ENCODE assay signal across 8 cellular contexts in genomic region chr1:244834596-244835275, GRCh38. TPM values are rescaled to one million over a fixed set of nuclear protein-coding genes. Genes with fewer than 3 reads are reported as not detected.
DNase-seq lines count a peak whose midpoint lies in the region; ATAC-seq and TF ChIP-seq lines count a peak whose summit lies in the region.

No MANE protein-coding gene starts in this region.

- no peak for TF ChIP-seq CTCF in mesothelial cell of epicardium (IDR thresholded peaks at IDR 0.05; ENCODE audit: unreplicated experiment)

- H3K27ac Mint-ChIP-seq in mesothelial cell of epicardium = peak overlapping the region; percentile 99

- peak; percentile 98 for DNase-seq in CD1c-positive myeloid dendritic cell (ENCODE audit: extremely low spot score)
- peak; percentile 83 for DNase-seq in NCI-H748 treated with DMSO at 0.1 percent for 48 hours (lab: John Stamatoyannopoulos, UW)
- DNase-seq in activated CD4-positive, alpha-beta T cell treated with anti-CD3 and anti-CD28 coated beads, Interleukin-2, amount 50 U/mL, for 48 hours = peak; percentile 88 to 93
- DNase-seq in ecto neural progenitor cell (ENCODE audit: low spot score) = peak; percentile 95
- peak in 1 of 2 experiments; percentile 89 for DNase-seq in mesothelial cell of epicardium (ENCODE audit: low spot score in 2 of 2, unreplicated experiment in 2 of 2)
- peak; percentile 73 to 75 for DNase-seq in stimulated activated CD8-positive, alpha-beta memory T cell treated with anti-CD3 and anti-CD28 coated beads, Interleukin-4, amount 100 ng/mL, for 1 hour (ENCODE audit: low read depth in 2 of 2, low spot score in 1 of 2)

- no peaks in the 10 kb centered on the region for H3K27me3 Mint-ChIP-seq in mesothelial cell of epicardium (ENCODE audit: low read depth)

- peaks cover 30% of the 10 kb centered on the region for H3K4me1 Mint-ChIP-seq in mesothelial cell of epicardium

- peaks cover 7% of the 10 kb centered on the region for H3K36me3 Mint-ChIP-seq in mesothelial cell of epicardium

- H3K9me3 Mint-ChIP-seq in mesothelial cell of epicardium = no peaks in the 10 kb centered on the region

- H3K4me3 Mint-ChIP-seq in mesothelial cell of epicardium = peak overlapping the region; percentile 94

- peak; percentile 64 for ATAC-seq in GM19324 (IDR thresholded peaks at IDR 0.05; ENCODE audit: low FRiP score, unreplicated experiment)
- peak; percentile 60 for ATAC-seq in HG03457 (IDR thresholded peaks at IDR 0.05; ENCODE audit: unreplicated experiment)

RNA-seq across cellular contexts. Expression of gene COX20, which starts 0.7 kb away (rescaled TPM):
- total RNA-seq in mesothelial cell of epicardium = 27.7 to 31.9 TPM (median 29.3 TPM) in 3 replicates

RNA-seq across cellular contexts. Expression of gene HNRNPU, which starts 29.6 kb away (rescaled TPM):
- total RNA-seq in mesothelial cell of epicardium = 423 to 436 TPM (median 424 TPM) in 3 replicates
